ENCODE assay signal across 9 cellular contexts in the genomic region with DNA sequence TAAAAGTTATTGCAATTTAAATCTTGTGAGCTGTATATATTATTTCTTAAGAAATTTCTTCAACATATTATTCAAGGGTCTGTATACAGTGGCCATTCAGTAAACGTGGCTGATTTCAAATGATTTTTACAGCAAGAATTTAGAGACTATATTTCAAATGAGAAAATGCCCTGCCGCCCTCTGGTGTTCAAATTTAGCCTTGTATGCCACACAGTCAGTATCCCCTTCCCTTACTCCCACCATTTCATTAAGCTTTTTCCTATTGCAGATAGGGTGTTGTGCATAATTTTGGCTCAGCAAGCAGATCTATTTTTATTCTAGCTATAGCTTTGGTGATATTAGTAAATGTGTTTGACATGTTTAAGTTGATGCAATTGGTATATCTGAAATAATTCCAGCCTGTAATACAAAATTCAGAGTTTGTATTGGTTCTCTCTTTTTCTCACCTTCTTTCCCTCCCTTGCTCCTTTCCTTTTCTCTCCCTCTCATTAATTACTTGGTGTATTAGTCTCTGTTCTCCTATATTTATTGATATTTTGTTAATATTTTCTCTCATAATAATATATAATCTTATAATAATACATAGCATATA. TPM values are rescaled to one million over a fixed set of nuclear protein-coding genes. Genes with fewer than 3 reads are reported as not detected.
DNase-seq lines count a peak whose midpoint lies in the region; ATAC-seq, FAIRE-seq and TF ChIP-seq lines count a peak whose summit lies in the region.
"Had no signal": no experiment of that assay in that cellular context is flagged by ENCODE, and none has a peak within 500 bp of the region (broad histone marks: within the 10 kb centered on the region; RNA-seq: fewer than 3 reads in every experiment).

No MANE protein-coding gene starts in this region.

- no peak for TF ChIP-seq POLR2A in heart left ventricle (IDR thresholded peaks at IDR 0.05)

- no peak for FAIRE-seq in urothelium cell line (lab: Jason Lieb, UNC)
- FAIRE-seq: islet of Langerhans had no signal

- intact Hi-C loops in heart left ventricle (cut with DNase I) = loop anchor here in 6 of 10 donors (5.0 to 10.0 kb wide), 4 partner anchors 92 to 155 kb away; no protein-coding TSS in a partner anchor

- peak; percentile 40 to 75 (median 56) for TF ChIP-seq CTCF in heart left ventricle (IDR thresholded peaks at IDR 0.05)

- WGBS in heart left ventricle, 4 donors = 1 to 7% (median 4%) methylated on average over 2 of the region's 2 CpGs

- DNase-seq in Caki2 (ENCODE audit: low read depth) (peak; percentile 2), HK-2 (ENCODE audit: unreplicated experiment) (peak; percentile 10), SK-MEL-5 (ENCODE audit: low read depth, low spot score) (peak; percentile 50), heart left ventricle (peak in 3 of 5 donors; percentile 18 to 45 (median 27)), urothelium cell line (ENCODE audit: low spot score) (peak; percentile 11), KG1 (lab: John Stamatoyannopoulos, UW) (no peak)
- DNase-seq in activated effector memory CD4-positive, alpha-beta T cell treated with Interleukin-2 at 50 U/mL for 16 hours = no peak

- no peaks in the 10 kb centered on the region for H3K27me3 ChIP-seq in heart left ventricle

- no peaks in the 10 kb centered on the region for H3K9me3 ChIP-seq in heart left ventricle

- ATAC-seq in heart left ventricle = peak in 2 of 4 donors; percentile 49 to 75
- ATAC-seq in GM21390 (IDR thresholded peaks at IDR 0.05; ENCODE audit: unreplicated experiment) = no peak

- in situ Hi-C loops in Caki2 (cut with HindIII; ENCODE audit: low pct_unique_long_range_greater_than_20kb, low sequenced_read_pairs) (no loop called here), SK-MEL-5 (cut with HindIII; ENCODE audit: low pct_unique_long_range_greater_than_20kb, low sequenced_read_pairs) (no loop called here)

- no peaks in the 10 kb centered on the region for H3K36me3 ChIP-seq in heart left ventricle

- H3K4me3 ChIP-seq in heart left ventricle = no peak overlapping the region

- H3K27ac ChIP-seq in heart left ventricle = no peak overlapping the region

- peaks cover 0 to 6% (median 0%) of the 10 kb centered on the region in 12 donors for H3K4me1 ChIP-seq in heart left ventricle

RNA-seq across cellular contexts. Expression of a gene that starts 22.8 kb away (rescaled TPM):
- total RNA-seq in Caki2 (2014; rRNA removed; shearing (Covaris generic); ENCODE audit: low replicate concordance) = not detected in 2 replicates
- not detected in 2 replicates for total RNA-seq in SK-MEL-5 (2014; rRNA removed; shearing (Covaris generic))
- polyA plus RNA-seq in SK-MEL-5 (2015; cell fraction: cytosol; rRNA removed) = not detected in 2 replicates
- polyA plus RNA-seq in SK-MEL-5 (2015; cell fraction: nucleus; rRNA removed) = 0.05 and 0.14 TPM in 2 replicates
- total RNA-seq in heart left ventricle = 10 to 100 TPM in 8 of 9 donors, 1 to 10 TPM in 1; 9.0 to 46.3 (median 14.4) TPM
- polyA plus RNA-seq in heart left ventricle = 1 to 10 TPM; 2.6 to 7.9 TPM

Comparison
In these comparisons a context has a peak if more than half of its experiments do, and no peak if none do; other contexts are left out.
1. DNase-seq: peak in Caki2 (single experiment), HK-2 (single experiment), SK-MEL-5 (single experiment), heart left ventricle (3 of 5) and urothelium cell line (single experiment); none in KG1 (single experiment) and activated effector memory CD4-positive, alpha-beta T cell treated with Interleukin-2 at 50 U/mL for 16 hours (single experiment).